Comparison of ENCODE assay signal across 1 cellular context in genomic region chr7:7521259-7521658, GRCh38.
A peak's percentile ranks its signal among the peaks of the same experiment; 100 is the strongest.
TF ChIP-seq lines count a peak whose summit lies in the region.

No MANE protein-coding gene starts in this region.

TF ChIP-seq in K562, 482 proteins besides CTCF, POLR2A, EP300 and RAD21 (continued from another document):
- peak; percentile 64 for TF ChIP-seq MGA (IDR thresholded peaks at IDR 0.05)
- TF ChIP-seq JUND (IDR thresholded peaks at IDR 0.05; ENCODE audit: borderline replicate concordance, low read depth, low read length): no peak
- no peak for TF ChIP-seq JUND (tag; IDR thresholded peaks at IDR 0.05; ENCODE audit: borderline replicate concordance, low read depth, low read length)
- TF ChIP-seq ETV1 (tag; conservative IDR thresholded peaks at IDR 0.05; ENCODE audit: low read depth): peak; percentile 46; the same call in 1 of the 2 replicates
- no peak for TF ChIP-seq ARHGAP35 (IDR thresholded peaks at IDR 0.05; ENCODE audit: partially characterized antibody)
- TF ChIP-seq DEAF1 (CRISPR knock-in tag; IDR thresholded peaks at IDR 0.05): 0 out of 2 replicates have a peak, but pooled peaks have one; percentile 8
- TF ChIP-seq BCOR (IDR thresholded peaks at IDR 0.05): no peak
- TF ChIP-seq SMC3 (conservative IDR thresholded peaks at IDR 0.05; ENCODE audit: insufficient read depth, low read depth, low read length): 0 out of 2 replicates have a peak, but pooled peaks have one; percentile 7
- TF ChIP-seq FOXP1 (CRISPR knock-in tag; IDR thresholded peaks at IDR 0.05): no peak
- TF ChIP-seq L3MBTL2 (IDR thresholded peaks at IDR 0.05): peak; percentile 74
- no peak for TF ChIP-seq ZNF586 (CRISPR knock-in tag; conservative IDR thresholded peaks at IDR 0.05)
- TF ChIP-seq MYC (IDR thresholded peaks at IDR 0.05; ENCODE audit: low read depth, low read length): peak; percentile 39; the same call in 1 of the 2 replicates
- no peak for TF ChIP-seq MYC (CRISPR knock-in tag; IDR thresholded peaks at IDR 0.05; ENCODE audit: borderline replicate concordance, low read depth)
- TF ChIP-seq ZNF277 (CRISPR knock-in tag; IDR thresholded peaks at IDR 0.05; ENCODE audit: borderline replicate concordance): no peak
- TF ChIP-seq E2F6 (IDR thresholded peaks at IDR 0.05; ENCODE audit: borderline replicate concordance in 1 of 2, extremely low read depth in 1 of 2, insufficient read depth in 1 of 2, insufficient read length in 1 of 2, low read depth in 1 of 2, low read length in 1 of 2, poor library complexity in 1 of 2, severe bottlenecking in 1 of 2): peak in 1 of 2 experiments; percentile 63
- no peak for TF ChIP-seq PHB2 (IDR thresholded peaks at IDR 0.05; ENCODE audit: low read depth)
- no peak for TF ChIP-seq ELK1 (CRISPR knock-in tag; IDR thresholded peaks at IDR 0.05)
TF ChIP-seq in K562: peak in this region for 7.
